Comparison of ENCODE assay signal across 25 cellular contexts in the genomic region with DNA sequence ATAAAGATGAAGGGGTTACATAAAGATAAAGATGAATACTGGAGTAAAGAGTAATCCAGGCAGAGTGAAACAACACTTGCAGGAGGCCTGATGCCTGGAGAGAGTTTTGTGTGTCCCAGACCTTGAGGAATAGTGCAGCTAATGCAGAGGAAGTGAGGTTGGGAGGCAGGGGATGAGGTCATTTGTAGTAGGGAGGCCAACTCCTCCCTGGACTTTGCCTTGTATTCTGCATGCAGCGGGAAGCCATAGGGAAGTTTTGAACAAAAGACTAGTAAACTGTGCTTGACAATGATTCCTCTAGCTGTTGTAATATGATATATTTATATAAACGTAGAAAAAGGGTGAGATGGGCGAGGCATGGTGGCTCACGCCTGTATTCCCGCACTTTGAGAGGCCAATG.
"Had no signal": no experiment of that assay in that cellular context is flagged by ENCODE, and none has a peak within 500 bp of the region (broad histone marks: within the 10 kb centered on the region; RNA-seq: fewer than 3 reads in every experiment).

No MANE protein-coding gene starts in this region.

- H3K4me3 ChIP-seq: body of pancreas, cardiac muscle cell, hepatocyte, left lung, lung, prostate gland, thyroid gland had no signal

- H3K27me3 ChIP-seq: body of pancreas, cardiac muscle cell, hepatocyte, left lung, thyroid gland had no signal

- ATAC-seq: activated CD8-positive, alpha-beta T cell treated with anti-CD3 and anti-CD28 coated beads, Interleukin-2, amount 10 ng/mL, durations not matched to agents 7 days and 5 days; activated naive CD8-positive, alpha-beta T cell treated with anti-CD3 and anti-CD28 coated beads, Interleukin-2, amount 50 U/mL, for 24 hours; body of pancreas; naive thymus-derived CD8-positive, alpha-beta T cell had no signal

- H3K9me3 Mint-ChIP-seq: activated naive CD8-positive, alpha-beta T cell treated with anti-CD3 and anti-CD28 coated beads, Interleukin-2, amount 50 U/mL, for 24 hours; activated T-helper 1 cell treated with anti-CD3 and anti-CD28 coated beads, Interleukin-12 subunit alpha, Interleukin-12 subunit beta, Interleukin-2, Interleukin-4 antibody, amounts not matched to agents 30 ng/mL and 10 ng/mL and 1 ng/mL, durations not matched to agents 14 hours and 24 hours and 36 hours; stimulated activated naive CD8-positive, alpha-beta T cell treated with anti-CD3 and anti-CD28 coated beads, Interleukin-15, Interleukin-2, amounts not matched to agents 100 ng/mL and 50 ng/mL, for 24 hours had no signal

- H3K4me1 Mint-ChIP-seq: activated CD4-positive, alpha-beta T cell treated with anti-CD3 and anti-CD28 coated beads, Interleukin-2, amount 10 ng/mL, durations not matched to agents 7 days and 5 days; immature natural killer cell had no signal

- H3K27me3 Mint-ChIP-seq: activated CD4-positive, alpha-beta T cell treated with anti-CD3 and anti-CD28 coated beads, Interleukin-2, amount 10 ng/mL, durations not matched to agents 7 days and 5 days; activated naive CD8-positive, alpha-beta T cell treated with anti-CD3 and anti-CD28 coated beads, Interleukin-2, amount 50 U/mL, for 24 hours; stimulated activated naive CD8-positive, alpha-beta T cell treated with anti-CD3 and anti-CD28 coated beads, Interleukin-15, Interleukin-2, amounts not matched to agents 100 ng/mL and 50 ng/mL, for 24 hours had no signal

- H3K36me3 Mint-ChIP-seq: immature natural killer cell; naive thymus-derived CD8-positive, alpha-beta T cell had no signal

- H3K4me3 Mint-ChIP-seq: activated CD4-positive, alpha-beta T cell treated with anti-CD3 and anti-CD28 coated beads, Interleukin-2, amount 10 ng/mL, durations not matched to agents 7 days and 5 days; activated CD8-positive, alpha-beta T cell treated with anti-CD3 and anti-CD28 coated beads, Interleukin-2, amount 10 ng/mL, durations not matched to agents 7 days and 5 days; activated naive CD8-positive, alpha-beta T cell treated with anti-CD3 and anti-CD28 coated beads, Interleukin-2, amount 50 U/mL, for 24 hours; activated T-helper 1 cell treated with anti-CD3 and anti-CD28 coated beads, Interleukin-12 subunit alpha, Interleukin-12 subunit beta, Interleukin-2, Interleukin-4 antibody, amounts not matched to agents 30 ng/mL and 10 ng/mL and 1 ng/mL, durations not matched to agents 14 hours and 24 hours and 36 hours; immature natural killer cell; naive thymus-derived CD8-positive, alpha-beta T cell; stimulated activated naive CD8-positive, alpha-beta T cell treated with anti-CD3 and anti-CD28 coated beads, Interleukin-15, Interleukin-2, amounts not matched to agents 100 ng/mL and 50 ng/mL, for 24 hours had no signal

- H3K36me3 ChIP-seq: cardiac muscle cell, left lung, prostate gland, thyroid gland, WERI-Rb-1 had no signal

- DNase-seq: activated CD4-positive, alpha-beta T cell treated with anti-CD3 and anti-CD28 coated beads, Interleukin-2, amount 10 ng/mL, durations not matched to agents 7 days and 5 days; activated CD4-positive, CD25-positive, alpha-beta regulatory T cell treated with anti-CD3 and anti-CD28 coated beads, Interleukin-2, amount 50 U/mL, for 72 hours; activated CD8-positive, alpha-beta T cell treated with anti-CD3 and anti-CD28 coated beads, Interleukin-2, amount 10 ng/mL, durations not matched to agents 7 days and 5 days; activated gamma-delta T cell; activated naive CD4-positive, alpha-beta T cell treated with anti-CD3 and anti-CD28 coated beads, Interleukin-2, amount 50 U/mL, for 16 hours; activated naive CD8-positive, alpha-beta T cell treated with anti-CD3 and anti-CD28 coated beads, Interleukin-2, amount 50 U/mL, for 24 hours; body of pancreas; effector CD8-positive, alpha-beta T cell; glutamatergic neuron; immature natural killer cell; left lung; naive thymus-derived CD8-positive, alpha-beta T cell; stimulated activated CD4-positive, alpha-beta T cell treated with anti-CD3 and anti-CD28 coated beads, Interleukin-12 subunit alpha, Interleukin-12 subunit beta, amount 100 ng/mL, for 4 hours; stimulated activated CD4-positive, alpha-beta T cell treated with anti-CD3 and anti-CD28 coated beads, Interleukin-4, amount 100 ng/mL, for 4 hours; substantia nigra; thyroid gland; WERI-Rb-1 had no signal

- FAIRE-seq: frontal cortex, TTC549 had no signal

- H3K27ac Mint-ChIP-seq: activated CD4-positive, alpha-beta T cell treated with anti-CD3 and anti-CD28 coated beads, Interleukin-2, amount 10 ng/mL, durations not matched to agents 7 days and 5 days; activated CD8-positive, alpha-beta T cell treated with anti-CD3 and anti-CD28 coated beads, Interleukin-2, amount 10 ng/mL, durations not matched to agents 7 days and 5 days; activated naive CD8-positive, alpha-beta T cell treated with anti-CD3 and anti-CD28 coated beads, Interleukin-2, amount 50 U/mL, for 24 hours; activated T-helper 1 cell treated with anti-CD3 and anti-CD28 coated beads, Interleukin-12 subunit alpha, Interleukin-12 subunit beta, Interleukin-2, Interleukin-4 antibody, amounts not matched to agents 30 ng/mL and 10 ng/mL and 1 ng/mL, durations not matched to agents 14 hours and 24 hours and 36 hours; immature natural killer cell; naive thymus-derived CD8-positive, alpha-beta T cell; stimulated activated naive CD8-positive, alpha-beta T cell treated with anti-CD3 and anti-CD28 coated beads, Interleukin-15, Interleukin-2, amounts not matched to agents 100 ng/mL and 50 ng/mL, for 24 hours had no signal

- H3K27ac ChIP-seq: body of pancreas, cardiac muscle cell, hepatocyte, prostate gland, thyroid gland, WERI-Rb-1 had no signal

- H3K9me3 ChIP-seq: body of pancreas, left lung, prostate gland, thyroid gland had no signal

- H3K4me1 ChIP-seq: body of pancreas, prostate gland had no signal
